15 cellular contexts compared by ENCODE assay signal in the genomic region with DNA sequence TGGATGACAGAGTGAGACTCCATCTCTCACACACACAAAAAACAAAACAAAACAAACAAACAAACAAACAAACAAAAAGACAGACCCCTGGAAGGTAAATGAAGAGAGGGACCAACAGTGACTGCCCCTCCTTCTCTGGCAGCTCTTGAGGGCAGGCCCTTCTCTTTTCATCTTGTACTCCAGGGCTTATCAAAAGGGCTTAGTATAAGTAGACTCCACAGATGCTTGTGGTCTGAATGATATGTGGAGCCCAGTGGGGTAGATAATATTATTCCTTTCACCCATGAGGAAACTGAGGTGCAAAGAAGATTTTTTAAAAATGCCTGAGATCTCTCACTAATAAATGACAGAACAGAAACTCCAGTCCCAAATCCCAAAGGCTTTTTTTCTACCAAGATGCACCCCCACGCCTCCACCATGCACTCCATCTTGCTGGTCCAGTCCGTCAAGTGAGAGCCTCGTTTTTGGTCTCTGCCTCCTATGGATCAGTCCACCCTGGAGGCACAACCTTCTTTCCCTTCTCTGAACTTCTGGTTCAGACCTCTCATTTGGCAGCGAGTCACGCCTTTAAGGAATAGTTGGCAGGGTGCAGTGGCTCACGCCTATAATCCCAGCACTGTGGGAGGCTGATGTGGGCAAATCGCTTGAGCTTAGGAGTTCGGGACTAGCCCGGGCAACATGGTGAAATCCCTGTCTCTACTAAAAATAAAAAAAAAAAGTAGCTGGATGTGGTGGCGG. TPM values are rescaled to one million over a fixed set of nuclear protein-coding genes. Genes with fewer than 3 reads are reported as not detected.
DNase-seq lines count a peak whose midpoint lies in the region; ATAC-seq, FAIRE-seq and TF ChIP-seq lines count a peak whose summit lies in the region.
"Had no signal": no experiment of that assay in that cellular context is flagged by ENCODE, and none has a peak within 500 bp of the region (broad histone marks: within the 10 kb centered on the region; RNA-seq: fewer than 3 reads in every experiment).

No MANE protein-coding gene starts in this region.

- 76% methylated on average over 10 of the region's 10 CpGs for WGBS in A549 (ENCODE audit: missing lambda C conversion rate)

- H3K27ac Mint-ChIP-seq in CD4-positive, CD25-positive, alpha-beta regulatory T cell: peak overlapping the region; percentile 71 to 98 (median 91)

- peak overlapping the region; percentile 91 to 98 for H3K27ac ChIP-seq in A549
- no peak overlapping the region for H3K27ac ChIP-seq in CD4-positive, CD25-positive, alpha-beta regulatory T cell (ENCODE audit: insufficient read depth, low read length, poor library complexity, severe bottlenecking)
- peak overlapping the region; percentile 94 for H3K27ac ChIP-seq in RWPE2 (ENCODE audit: poor library complexity, severe bottlenecking)
- H3K27ac ChIP-seq: cardiac muscle cell had no signal

- H3K4me1 ChIP-seq in A549 (peaks cover 63% of the 10 kb centered on the region), RWPE2 (ENCODE audit: insufficient read depth, poor library complexity, severe bottlenecking) (peaks cover 24% of the 10 kb centered on the region)
- H3K4me1 ChIP-seq in CD4-positive, CD25-positive, alpha-beta regulatory T cell (ENCODE audit: control insufficient read depth, insufficient read depth, low read length, poor library complexity, severe bottlenecking): peaks cover 20% of the 10 kb centered on the region

- no peaks in the 10 kb centered on the region for H3K27me3 ChIP-seq in CD4-positive, CD25-positive, alpha-beta regulatory T cell (ENCODE audit: control insufficient read depth, insufficient read depth, low read length)
- H3K27me3 ChIP-seq in RWPE2 (ENCODE audit: insufficient read depth, poor library complexity, severe bottlenecking): no peaks in the 10 kb centered on the region
- H3K27me3 ChIP-seq: cardiac muscle cell had no signal

- CTCF ChIA-PET in A549 (lab: Yijun Ruan, JAX): interaction anchor here (0.6 to 2.7 kb wide), 27 partner anchors 8 to 417 kb away, joined by 3 to 38 read pairs (median 3); a partner anchor contains a TSS

- TF ChIP-seq EP300 in A549 (IDR thresholded peaks at IDR 0.05): no peak

- no peak for FAIRE-seq in A549 (lab: Jason Lieb, UNC)

- H3K36me3 ChIP-seq in CD4-positive, CD25-positive, alpha-beta regulatory T cell (ENCODE audit: control insufficient read depth, insufficient read depth, low read length): no peaks in the 10 kb centered on the region
- H3K36me3 ChIP-seq in RWPE2 (ENCODE audit: low read depth): no peaks in the 10 kb centered on the region
- H3K36me3 ChIP-seq: cardiac muscle cell had no signal

- DNase-seq in A549 (ENCODE audit: low read depth in 1 of 2, low spot score in 1 of 2) (no peak), RWPE2 (ENCODE audit: low spot score) (no peak), epithelial cell of esophagus (ENCODE audit: low read depth) (peak; percentile 61), hypothalamus (lab: John Stamatoyannopoulos, UW) (no peak), epidermal melanocyte (ENCODE audit: insufficient read length, low spot score) (no peak)
- DNase-seq in CD4-positive, CD25-positive, alpha-beta regulatory T cell: no peak
- DNase-seq: activated CD8-positive, alpha-beta memory T cell treated with anti-CD3 and anti-CD28 coated beads, Interleukin-2, amount 50 U/mL, for 4 hours; GM23248; NCI-H1930; NCI-H748 treated with DMSO at 0.1 percent for 48 hours; right cardiac atrium; SHP77; stimulated activated naive CD4-positive, alpha-beta T cell had no signal

- peak overlapping the region; percentile 93; the same call in 2 of the 3 replicates for H3K4me2 ChIP-seq in A549

- ATAC-seq in A549 (no peak), RWPE2 (ENCODE audit: low read depth) (no peak), GM18517 (IDR thresholded peaks at IDR 0.05; ENCODE audit: unreplicated experiment) (no peak)
- ATAC-seq in CD4-positive, CD25-positive, alpha-beta regulatory T cell (ENCODE audit: low read depth in 2 of 2): no peak

- no peaks in the 10 kb centered on the region for H3K36me3 Mint-ChIP-seq in CD4-positive, CD25-positive, alpha-beta regulatory T cell

- POLR2A ChIA-PET in A549 (lab: Yijun Ruan, JAX): interaction anchor here (1.3 to 2.7 kb wide), 2 partner anchors 262 to 277 kb away, joined by 4 to 61 read pairs; a partner anchor contains a TSS

- TF ChIP-seq CTCF in A549 (IDR thresholded peaks at IDR 0.05): no peak
- no peak for TF ChIP-seq CTCF in RWPE2 (IDR thresholded peaks at IDR 0.05; ENCODE audit: poor library complexity, severe bottlenecking)
- TF ChIP-seq CTCF in epithelial cell of esophagus (IDR thresholded peaks at IDR 0.05; ENCODE audit: insufficient read depth, low read depth, low read length, missing control alignments): no peak

- peaks cover 14 to 45% (median 21%) of the 10 kb centered on the region in 4 donors for H3K4me1 Mint-ChIP-seq in CD4-positive, CD25-positive, alpha-beta regulatory T cell

- H3K4me3 ChIP-seq in A549 (no peak overlapping the region), RWPE2 (ENCODE audit: severe bottlenecking) (no peak overlapping the region), epithelial cell of esophagus (ENCODE audit: low read length) (no peak overlapping the region)
- no peak overlapping the region for H3K4me3 ChIP-seq in CD4-positive, CD25-positive, alpha-beta regulatory T cell (ENCODE audit: low read depth, low read length)
- H3K4me3 ChIP-seq: cardiac muscle cell had no signal

- H3K9me3 ChIP-seq in A549 (no peaks in the 10 kb centered on the region), RWPE2 (ENCODE audit: severe bottlenecking) (no peaks in the 10 kb centered on the region)
- H3K9me3 ChIP-seq in CD4-positive, CD25-positive, alpha-beta regulatory T cell (ENCODE audit: control insufficient read depth in 2 of 2, low read length in 2 of 2): no peaks in the 10 kb centered on the region

- no peak for TF ChIP-seq POLR2A in A549 (IDR thresholded peaks at IDR 0.05; ENCODE audit: low read length)

- peak overlapping the region in 3 of 4 donors; percentile 46 to 66 (median 51) for H3K4me3 Mint-ChIP-seq in CD4-positive, CD25-positive, alpha-beta regulatory T cell

- TF ChIP-seq RAD21 in A549 (conservative IDR thresholded peaks at IDR 0.05 in 1 of 2, IDR thresholded peaks at IDR 0.05 in 1 of 2): no peak

- no peaks in the 10 kb centered on the region for H3K9me3 Mint-ChIP-seq in CD4-positive, CD25-positive, alpha-beta regulatory T cell

- no peaks in the 10 kb centered on the region for H3K27me3 Mint-ChIP-seq in CD4-positive, CD25-positive, alpha-beta regulatory T cell

TF ChIP-seq in A549, 52 proteins besides CTCF, POLR2A, EP300 and RAD21:
- TF ChIP-seq, protein P1, sequence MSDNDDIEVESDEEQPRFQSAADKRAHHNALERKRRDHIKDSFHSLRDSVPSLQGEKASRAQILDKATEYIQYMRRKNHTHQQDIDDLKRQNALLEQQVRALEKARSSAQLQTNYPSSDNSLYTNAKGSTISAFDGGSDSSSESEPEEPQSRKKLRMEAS (IDR thresholded peaks at IDR 0.05): no peak
- TF ChIP-seq, protein P2, sequence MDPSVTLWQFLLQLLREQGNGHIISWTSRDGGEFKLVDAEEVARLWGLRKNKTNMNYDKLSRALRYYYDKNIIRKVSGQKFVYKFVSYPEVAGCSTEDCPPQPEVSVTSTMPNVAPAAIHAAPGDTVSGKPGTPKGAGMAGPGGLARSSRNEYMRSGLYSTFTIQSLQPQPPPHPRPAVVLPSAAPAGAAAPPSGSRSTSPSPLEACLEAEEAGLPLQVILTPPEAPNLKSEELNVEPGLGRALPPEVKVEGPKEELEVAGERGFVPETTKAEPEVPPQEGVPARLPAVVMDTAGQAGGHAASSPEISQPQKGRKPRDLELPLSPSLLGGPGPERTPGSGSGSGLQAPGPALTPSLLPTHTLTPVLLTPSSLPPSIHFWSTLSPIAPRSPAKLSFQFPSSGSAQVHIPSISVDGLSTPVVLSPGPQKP (IDR thresholded peaks at IDR 0.05; ENCODE audit: low read depth, low read length): no peak
- TF ChIP-seq TFCP2L1 (CRISPR knock-in tag; IDR thresholded peaks at IDR 0.05) (no peak), FOSB (CRISPR knock-in tag; IDR thresholded peaks at IDR 0.05) (no peak), RFX5 (IDR thresholded peaks at IDR 0.05) (no peak), KDM5A (IDR thresholded peaks at IDR 0.05) (no peak), GATA3 (IDR thresholded peaks at IDR 0.05; ENCODE audit: borderline replicate concordance) (no peak), HOXB5 (CRISPR knock-in tag; IDR thresholded peaks at IDR 0.05) (no peak)
- TF ChIP-seq, protein P3, sequence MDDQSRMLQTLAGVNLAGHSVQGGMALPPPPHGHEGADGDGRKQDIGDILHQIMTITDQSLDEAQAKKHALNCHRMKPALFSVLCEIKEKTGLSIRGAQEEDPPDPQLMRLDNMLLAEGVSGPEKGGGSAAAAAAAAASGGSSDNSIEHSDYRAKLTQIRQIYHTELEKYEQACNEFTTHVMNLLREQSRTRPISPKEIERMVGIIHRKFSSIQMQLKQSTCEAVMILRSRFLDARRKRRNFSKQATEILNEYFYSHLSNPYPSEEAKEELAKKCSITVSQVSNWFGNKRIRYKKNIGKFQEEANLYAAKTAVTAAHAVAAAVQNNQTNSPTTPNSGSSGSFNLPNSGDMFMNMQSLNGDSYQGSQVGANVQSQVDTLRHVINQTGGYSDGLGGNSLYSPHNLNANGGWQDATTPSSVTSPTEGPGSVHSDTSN (IDR thresholded peaks at IDR 0.05): no peak
- TF ChIP-seq, protein P4, sequence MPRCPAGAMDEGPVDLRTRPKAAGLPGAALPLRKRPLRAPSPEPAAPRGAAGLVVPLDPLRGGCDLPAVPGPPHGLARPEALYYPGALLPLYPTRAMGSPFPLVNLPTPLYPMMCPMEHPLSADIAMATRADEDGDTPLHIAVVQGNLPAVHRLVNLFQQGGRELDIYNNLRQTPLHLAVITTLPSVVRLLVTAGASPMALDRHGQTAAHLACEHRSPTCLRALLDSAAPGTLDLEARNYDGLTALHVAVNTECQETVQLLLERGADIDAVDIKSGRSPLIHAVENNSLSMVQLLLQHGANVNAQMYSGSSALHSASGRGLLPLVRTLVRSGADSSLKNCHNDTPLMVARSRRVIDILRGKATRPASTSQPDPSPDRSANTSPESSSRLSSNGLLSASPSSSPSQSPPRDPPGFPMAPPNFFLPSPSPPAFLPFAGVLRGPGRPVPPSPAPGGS (IDR thresholded peaks at IDR 0.05): no peak

RNA-seq across cellular contexts. Expression of a gene that starts 17.0 kb away (rescaled TPM):
- polyA plus RNA-seq in A549 (2011; rRNA removed) (1.6 and 1.9 TPM in 2 replicates), A549 (2017; fragmentation: RNase III; extraction: RNeasy Plus Mini Kit Qiagen cat#74134 plus additional on column Dnase treatment) (0.54 to 2.0 TPM (median 1.3 TPM) in 3 replicates)
- 0.36 and 0.70 TPM in 2 replicates for polyA plus RNA-seq in A549 (2012; cell fraction: cytosol; rRNA removed)
- polyA plus RNA-seq in A549 (2012; cell fraction: nucleus; rRNA removed): 0.32 and 0.83 TPM in 2 replicates
- 1.2 and 2.7 TPM in 2 replicates for polyA minus RNA-seq in A549 (2011; rRNA and poly(A)+ RNA removed)
- total RNA-seq in CD4-positive, CD25-positive, alpha-beta regulatory T cell: not detected
- under 1 TPM; 0.13 to 0.69 (median 0.37) TPM for polyA plus RNA-seq in CD4-positive, CD25-positive, alpha-beta regulatory T cell
- total RNA-seq: cardiac muscle cell, right cardiac atrium had no signal
- polyA plus RNA-seq: cardiac muscle cell, right cardiac atrium had no signal
